Comparison of ENCODE assay signal across 8 cellular contexts in the genomic region with DNA sequence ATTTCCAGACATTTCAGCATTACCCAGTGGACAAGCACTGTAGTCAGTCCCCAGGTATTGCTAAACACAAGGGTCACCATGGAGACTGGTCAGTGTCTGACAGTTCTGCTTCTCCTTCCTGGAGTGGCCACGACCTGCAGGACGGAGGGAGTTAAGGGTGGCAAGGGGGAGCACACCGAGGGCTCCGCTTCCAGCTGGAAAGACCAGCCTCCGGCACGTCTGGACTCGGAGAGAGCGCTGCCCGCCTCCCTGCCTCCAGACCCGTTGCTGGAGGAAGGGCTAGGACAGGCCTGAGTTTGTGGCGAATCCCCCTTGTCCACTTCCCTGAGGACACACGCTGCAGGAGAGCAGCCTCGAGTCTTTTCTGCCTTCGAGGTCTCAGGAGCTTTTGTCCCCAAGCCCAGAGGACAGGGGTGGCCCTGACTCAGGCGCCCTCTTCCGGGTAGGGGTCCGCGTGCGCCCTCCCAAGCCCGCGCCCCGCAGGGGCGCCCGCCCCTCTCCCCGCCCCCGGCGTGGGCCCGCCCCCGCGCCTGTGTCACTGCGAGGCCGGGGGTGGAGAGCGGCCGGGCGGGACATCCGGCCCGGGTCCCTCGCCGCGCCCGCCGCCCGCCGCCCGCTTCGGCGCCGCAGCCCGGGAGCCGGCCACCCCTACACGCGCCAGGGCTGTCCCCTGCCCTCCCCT. TPM values are rescaled to one million over a fixed set of nuclear protein-coding genes. Genes with fewer than 3 reads are reported as not detected.
DNase-seq lines count a peak whose midpoint lies in the region; ATAC-seq and TF ChIP-seq lines count a peak whose summit lies in the region.

A gene with protein sequence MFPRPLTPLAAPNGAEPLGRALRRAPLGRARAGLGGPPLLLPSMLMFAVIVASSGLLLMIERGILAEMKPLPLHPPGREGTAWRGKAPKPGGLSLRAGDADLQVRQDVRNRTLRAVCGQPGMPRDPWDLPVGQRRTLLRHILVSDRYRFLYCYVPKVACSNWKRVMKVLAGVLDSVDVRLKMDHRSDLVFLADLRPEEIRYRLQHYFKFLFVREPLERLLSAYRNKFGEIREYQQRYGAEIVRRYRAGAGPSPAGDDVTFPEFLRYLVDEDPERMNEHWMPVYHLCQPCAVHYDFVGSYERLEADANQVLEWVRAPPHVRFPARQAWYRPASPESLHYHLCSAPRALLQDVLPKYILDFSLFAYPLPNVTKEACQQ (plus strand): TSS at position 562 of the 682 bp plus-strand sequence. CDS start 230 bp downstream, outside the sequence.

- CTCF ChIA-PET in Panc1 (lab: Charles Lee), result interaction anchor here (1.5 kb wide), 1 partner anchor 94 kb away, joined by 4 read pairs; the partner anchor contains the start of gene CCDC32

- TF ChIP-seq CTCF in Panc1 (IDR thresholded peaks at IDR 0.05) (no peak; the same call in 1 of the 2 replicates), testis (IDR thresholded peaks at IDR 0.05) (no peak)

- no peaks in the 10 kb centered on the region for H3K27me3 ChIP-seq in ACC112 (ENCODE audit: insufficient read depth, low read length)
- no peaks in the 10 kb centered on the region for H3K27me3 ChIP-seq in Panc1 (ENCODE audit: control insufficient read depth, insufficient read depth, low read length)
- no peaks in the 10 kb centered on the region for H3K27me3 ChIP-seq in testis

- intact Hi-C loops in Panc1 (cut with micrococcal nuclease; ENCODE audit: unreplicated experiment), result no loop called here
- intact Hi-C loops in activated T-helper 2 cell treated with anti-CD3 and anti-CD28 coated beads, Interferon-gamma antibody, Interleukin-2, Interleukin-4, amounts not matched to agents 10 μg/mL and 5 μg/mL and 100 μg/mL, durations not matched to agents 14 hours and 24 hours and 36 hours (cut with micrococcal nuclease), result loop anchor here (1.0 to 5.0 kb wide), 2 partner anchors 30 to 37 kb away; partner anchors contain the start of gene BAHD1
- intact Hi-C loops in testis (cut with DNase I; ENCODE audit: low total_unique reads), result no loop called here

- H3K4me1 Mint-ChIP-seq in activated T-helper 2 cell treated with anti-CD3 and anti-CD28 coated beads, Interferon-gamma antibody, Interleukin-2, Interleukin-4, amounts not matched to agents 10 μg/mL and 5 μg/mL and 100 μg/mL, durations not matched to agents 14 hours and 24 hours and 36 hours (ENCODE audit: low read depth), result peaks cover 27% of the 10 kb centered on the region
- peaks cover 12 to 43% (median 31%) of the 10 kb centered on the region in 4 donors for H3K4me1 Mint-ChIP-seq in naive thymus-derived CD8-positive, alpha-beta T cell

- no peaks in the 10 kb centered on the region for H3K9me3 ChIP-seq in Panc1 (ENCODE audit: control insufficient read depth, insufficient read depth, low read depth, low read length)
- H3K9me3 ChIP-seq in testis, result no peaks in the 10 kb centered on the region

- in situ Hi-C loops in Panc1 (cut with HindIII; ENCODE audit: low pct_unique_long_range_greater_than_20kb, low sequenced_read_pairs), result no loop called here

- 1 to 5% methylated on average over 13 to 31 of the region's 52 CpGs for WGBS in testis, 2 donors

- no peaks in the 10 kb centered on the region; the same call in 1 of the 2 replicates for H3K36me3 ChIP-seq in ACC112 (ENCODE audit: insufficient read depth, low read length)
- no peaks in the 10 kb centered on the region; the same call in 1 of the 2 replicates for H3K36me3 ChIP-seq in Panc1 (ENCODE audit: control insufficient read depth, insufficient read depth, low read length)
- H3K36me3 ChIP-seq in testis (ENCODE audit: low read depth, missing control alignments), result no peaks in the 10 kb centered on the region

- DNase-seq in Panc1 (ENCODE audit: low read depth, low spot score) (no peak), fibroblast of peridontal ligament (ENCODE audit: extremely low read depth) (peak; percentile 25), testis (peak; percentile 43)
- peak; percentile 43 for DNase-seq in activated T-helper 2 cell treated with anti-CD3 and anti-CD28 coated beads, Interferon-gamma antibody, Interleukin-2, Interleukin-4, amounts not matched to agents 10 μg/mL and 5 μg/mL and 100 μg/mL, durations not matched to agents 14 hours and 24 hours and 36 hours (ENCODE audit: low spot score)
- peak; percentile 24 to 78 (median 54) for DNase-seq in naive thymus-derived CD8-positive, alpha-beta T cell

- H3K4me3 Mint-ChIP-seq in activated T-helper 2 cell treated with anti-CD3 and anti-CD28 coated beads, Interferon-gamma antibody, Interleukin-2, Interleukin-4, amounts not matched to agents 10 μg/mL and 5 μg/mL and 100 μg/mL, durations not matched to agents 14 hours and 24 hours and 36 hours (ENCODE audit: low read depth), result peak within 1 kb of the TSS; percentile 86
- H3K4me3 Mint-ChIP-seq in naive thymus-derived CD8-positive, alpha-beta T cell, result peak within 1 kb of the TSS; percentile 81 to 92 (median 88)

- H3K4me1 ChIP-seq in ACC112 (ENCODE audit: control insufficient read depth, insufficient read depth, low read length, unreplicated experiment), result peaks cover 18% of the 10 kb centered on the region
- H3K4me1 ChIP-seq in Panc1 (ENCODE audit: control insufficient read depth, insufficient read depth, low read length), result peaks cover 14% of the 10 kb centered on the region
- H3K4me1 ChIP-seq in testis, result peaks cover 18% of the 10 kb centered on the region

- H3K27ac Mint-ChIP-seq in activated T-helper 2 cell treated with anti-CD3 and anti-CD28 coated beads, Interferon-gamma antibody, Interleukin-2, Interleukin-4, amounts not matched to agents 10 μg/mL and 5 μg/mL and 100 μg/mL, durations not matched to agents 14 hours and 24 hours and 36 hours, result peak within 1 kb of the TSS; percentile 68
- H3K27ac Mint-ChIP-seq in naive thymus-derived CD8-positive, alpha-beta T cell, result peak within 1 kb of the TSS; percentile 70 to 97 (median 88)

- POLR2A ChIA-PET in Panc1 (lab: Charles Lee), result interaction anchor here (0.6 to 0.8 kb wide), 2 partner anchors 111 to 1095 kb away, joined by 3 to 7 read pairs; no protein-coding TSS in a partner anchor
- POLR2A ChIA-PET in naive thymus-derived CD8-positive, alpha-beta T cell (lab: Charles Lee), result interaction anchor here (0.7 to 2.4 kb wide), 6 partner anchors 9 to 31 kb away, joined by 3 to 25 read pairs (median 4); partner anchors contain the start of gene BAHD1

- H3K36me3 Mint-ChIP-seq in activated T-helper 2 cell treated with anti-CD3 and anti-CD28 coated beads, Interferon-gamma antibody, Interleukin-2, Interleukin-4, amounts not matched to agents 10 μg/mL and 5 μg/mL and 100 μg/mL, durations not matched to agents 14 hours and 24 hours and 36 hours (ENCODE audit: low read depth), result peaks cover 10% of the 10 kb centered on the region
- peaks cover 0 to 11% (median 3%) of the 10 kb centered on the region in 3 donors for H3K36me3 Mint-ChIP-seq in naive thymus-derived CD8-positive, alpha-beta T cell

- TF ChIP-seq POLR2A in GM15510 (IDR thresholded peaks at IDR 0.05; ENCODE audit: borderline replicate concordance, extremely low read depth, insufficient read length) (peak; percentile 73), testis (IDR thresholded peaks at IDR 0.05) (no peak)

- H3K27ac ChIP-seq in ACC112 (ENCODE audit: low read depth, low read length) (peak within 1 kb of the TSS; percentile 30), Panc1 (ENCODE audit: low read length) (peak within 1 kb of the TSS; percentile 90), testis (peak within 1 kb of the TSS; percentile 45 to 80)

- H3K9me3 Mint-ChIP-seq in activated T-helper 2 cell treated with anti-CD3 and anti-CD28 coated beads, Interferon-gamma antibody, Interleukin-2, Interleukin-4, amounts not matched to agents 10 μg/mL and 5 μg/mL and 100 μg/mL, durations not matched to agents 14 hours and 24 hours and 36 hours, result no peaks in the 10 kb centered on the region
- no peaks in the 10 kb centered on the region for H3K9me3 Mint-ChIP-seq in naive thymus-derived CD8-positive, alpha-beta T cell

- peak; percentile 70 for ATAC-seq in HG03139 (IDR thresholded peaks at IDR 0.05; ENCODE audit: unreplicated experiment)
- peak; percentile 90 for ATAC-seq in Panc1
- ATAC-seq in naive thymus-derived CD8-positive, alpha-beta T cell, result peak; percentile 77 to 81

- H3K79me2 ChIP-seq in ACC112 (ENCODE audit: control insufficient read depth, insufficient read depth, low read length, unreplicated experiment), result peaks cover 6% of the 10 kb centered on the region

- peak within 1 kb of the TSS; percentile 86 for H3K4me3 ChIP-seq in ACC112 (ENCODE audit: low read depth, low read length)
- H3K4me3 ChIP-seq in Panc1 (ENCODE audit: low read depth in 2 of 2, low read length in 2 of 2), result peak within 1 kb of the TSS; percentile 62 to 71
- peak within 1 kb of the TSS; percentile 85 to 88 for H3K4me3 ChIP-seq in testis

- peak within 1 kb of the TSS; percentile 52 for H2AFZ ChIP-seq in ACC112 (ENCODE audit: low read length, unreplicated experiment)

- BruUV-seq in Panc1 (replicated peaks; lab: Mats Ljungman, UMichigan), result no TSS peak

- no peaks in the 10 kb centered on the region for H3K27me3 Mint-ChIP-seq in activated T-helper 2 cell treated with anti-CD3 and anti-CD28 coated beads, Interferon-gamma antibody, Interleukin-2, Interleukin-4, amounts not matched to agents 10 μg/mL and 5 μg/mL and 100 μg/mL, durations not matched to agents 14 hours and 24 hours and 36 hours (ENCODE audit: low read depth)
- no peaks in the 10 kb centered on the region for H3K27me3 Mint-ChIP-seq in naive thymus-derived CD8-positive, alpha-beta T cell

RNA-seq across cellular contexts. Expression of the gene that starts here (rescaled TPM):
- total RNA-seq in Panc1 (2021; ENCODE audit: unreplicated experiment) (42.4 TPM), testis (10 to 100 TPM in 1 of 2 donors, 1 to 10 TPM in 1; 5.4 to 13.0 TPM)
- 48.2 TPM for polyA plus RNA-seq in Panc1 (2012; ENCODE audit: insufficient read length)
- total RNA-seq in activated T-helper 2 cell treated with anti-CD3 and anti-CD28 coated beads, Interferon-gamma antibody, Interleukin-2, Interleukin-4, amounts not matched to agents 10 μg/mL and 5 μg/mL and 100 μg/mL, durations not matched to agents 14 hours and 24 hours and 36 hours, result 11.8 and 12.2 TPM in 2 replicates
- 1 to 10 TPM; 8.2 to 9.8 TPM for total RNA-seq in naive thymus-derived CD8-positive, alpha-beta T cell
- polyA plus RNA-seq in naive thymus-derived CD8-positive, alpha-beta T cell, result 1 to 10 TPM in 1 of 3 donors, under 1 TPM in 2; 0.74 to 1.2 (median 0.77) TPM
- polyA plus RNA-seq in testis (ENCODE audit: insufficient read depth, low read depth, low replicate concordance), result 16.7 TPM

Comparison
In these comparisons a context has a peak if more than half of its experiments do, and no peak if none do; other contexts are left out.
1. H3K27ac ChIP-seq: peak in every context shown above with its lines; median percentile 90 in Panc1; 62 in testis; 30 in ACC112.